Comparison of ENCODE assay signal across 8 cellular contexts in the genomic region with DNA sequence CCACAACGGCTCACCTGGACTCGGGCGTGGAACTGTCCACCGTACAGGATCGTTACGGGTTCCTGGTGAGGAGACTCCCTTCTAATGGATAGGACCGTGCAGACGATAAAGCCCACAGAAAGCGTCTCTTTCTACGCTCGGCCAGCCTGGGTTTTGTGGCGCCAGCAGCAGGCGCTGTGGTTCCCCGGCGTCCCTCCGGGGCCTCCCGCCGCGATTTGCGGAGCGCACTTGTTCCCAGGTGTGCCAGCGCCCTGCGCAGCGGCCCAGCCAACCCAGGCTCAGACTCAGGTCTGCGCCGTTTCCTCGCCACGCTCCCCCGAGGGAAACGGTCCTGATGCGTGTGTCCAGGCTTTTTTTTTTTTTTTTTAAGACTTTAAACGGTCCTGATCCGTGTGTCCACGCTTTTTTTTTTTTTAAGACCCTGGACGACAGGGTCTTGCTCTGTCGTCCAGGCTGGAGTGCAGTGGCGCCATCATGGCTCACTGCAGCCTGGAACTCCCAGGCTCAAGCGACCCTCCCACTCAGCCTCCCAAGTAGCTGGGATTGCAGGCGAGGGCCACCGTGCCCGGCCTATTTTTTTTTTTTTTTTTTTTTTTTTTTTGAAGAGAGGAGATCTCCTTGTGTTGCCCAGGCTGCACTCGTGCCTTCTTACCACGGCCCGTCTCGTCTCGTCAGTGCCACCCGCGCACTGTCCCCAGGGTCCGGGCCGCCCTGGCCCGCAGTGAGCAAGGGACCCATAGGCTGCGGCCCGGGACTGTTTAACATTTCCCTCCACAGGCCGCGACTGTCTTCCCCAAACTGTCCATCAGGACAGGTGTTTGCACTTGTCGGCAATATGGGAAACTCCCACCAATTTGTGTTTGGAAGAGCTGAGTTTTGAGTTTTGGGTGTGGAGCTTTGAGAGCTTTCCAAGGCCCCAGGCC. TPM values are rescaled to one million over a fixed set of nuclear protein-coding genes. Genes with fewer than 3 reads are reported as not detected.
DNase-seq lines count a peak whose midpoint lies in the region; ATAC-seq and TF ChIP-seq lines count a peak whose summit lies in the region.

No MANE protein-coding gene starts in this region.

- peaks cover 58% of the 10 kb centered on the region for H3K27me3 Mint-ChIP-seq in activated naive CD8-positive, alpha-beta T cell treated with anti-CD3 and anti-CD28 coated beads, Interleukin-2, amount 50 U/mL, for 24 hours

- peaks cover 4% of the 10 kb centered on the region for H3K4me1 Mint-ChIP-seq in activated naive CD8-positive, alpha-beta T cell treated with anti-CD3 and anti-CD28 coated beads, Interleukin-2, amount 50 U/mL, for 24 hours

- no peak overlapping the region for H3K4me3 Mint-ChIP-seq in activated naive CD8-positive, alpha-beta T cell treated with anti-CD3 and anti-CD28 coated beads, Interleukin-2, amount 50 U/mL, for 24 hours

- TF ChIP-seq CTCF in LNCaP clone FGC (IDR thresholded peaks at IDR 0.05; ENCODE audit: control insufficient read depth, extremely low read depth, insufficient read depth) = peak; percentile 38

- H3K4me3 ChIP-seq in LNCaP clone FGC (ENCODE audit: low read depth, low read length) = no peak overlapping the region

- H3K27ac Mint-ChIP-seq in activated naive CD8-positive, alpha-beta T cell treated with anti-CD3 and anti-CD28 coated beads, Interleukin-2, amount 50 U/mL, for 24 hours = no peak overlapping the region

- H3K9me3 ChIP-seq in ES-I3 (ENCODE audit: control insufficient read depth, insufficient read depth, low read length) = no peaks in the 10 kb centered on the region

- H3K9ac ChIP-seq in ES-I3 (ENCODE audit: low read depth, low read length) = peak overlapping the region; percentile 61; the same call in 1 of the 2 replicates

- H3K4me1 ChIP-seq in ES-I3 (ENCODE audit: insufficient read depth, low read length) = no peaks in the 10 kb centered on the region

- H3K36me3 ChIP-seq in ES-I3 (ENCODE audit: insufficient read depth, low read length) = no peaks in the 10 kb centered on the region

- H3K36me3 Mint-ChIP-seq in activated naive CD8-positive, alpha-beta T cell treated with anti-CD3 and anti-CD28 coated beads, Interleukin-2, amount 50 U/mL, for 24 hours (ENCODE audit: low read depth) = no peaks in the 10 kb centered on the region

- peak; percentile 71 for ATAC-seq in activated naive CD8-positive, alpha-beta T cell treated with anti-CD3 and anti-CD28 coated beads, Interleukin-2, amount 50 U/mL, for 24 hours
- no peak for ATAC-seq in HG03175 (IDR thresholded peaks at IDR 0.05; ENCODE audit: unreplicated experiment)
- no peak for ATAC-seq in GM21619 (IDR thresholded peaks at IDR 0.05; ENCODE audit: unreplicated experiment)

- DNase-seq in LNCaP clone FGC (ENCODE audit: low read depth) = no peak
- peak; percentile 60 for DNase-seq in activated naive CD8-positive, alpha-beta T cell treated with anti-CD3 and anti-CD28 coated beads, Interleukin-2, amount 50 U/mL, for 24 hours
- peak; percentile 88 for DNase-seq in mesenteric fat pad (ENCODE audit: low spot score)
- DNase-seq in SIG-M5 (lab: John Stamatoyannopoulos, UW) = no peak
- no peak for DNase-seq in NCI-H1092 treated with DMSO at 0.1 percent for 48 hours (lab: John Stamatoyannopoulos, UW)

- H3K9me3 Mint-ChIP-seq in activated naive CD8-positive, alpha-beta T cell treated with anti-CD3 and anti-CD28 coated beads, Interleukin-2, amount 50 U/mL, for 24 hours = no peaks in the 10 kb centered on the region

RNA-seq across cellular contexts. Expression of a gene that starts 23.8 kb away (rescaled TPM):
- total RNA-seq in mesenteric fat pad = 0.06 TPM

RNA-seq across cellular contexts. Expression of a gene that starts 55.7 kb away (rescaled TPM):
- total RNA-seq in mesenteric fat pad = 0.26 TPM

Comparison
In these comparisons a context has a peak if more than half of its experiments do, and no peak if none do; other contexts are left out.
1. DNase-seq: peak in activated naive CD8-positive, alpha-beta T cell treated with anti-CD3 and anti-CD28 coated beads, Interleukin-2, amount 50 U/mL, for 24 hours (single experiment) and mesenteric fat pad (single experiment); none in LNCaP clone FGC (single experiment), SIG-M5 (single experiment) and NCI-H1092 treated with DMSO at 0.1 percent for 48 hours (single experiment).